24 cellular contexts compared by ENCODE assay signal in genomic region chr5:95044096-95044495, GRCh38.
"Had no signal": no experiment of that assay in that cellular context is flagged by ENCODE, and none has a peak within 500 bp of the region (broad histone marks: within the 10 kb centered on the region; RNA-seq: fewer than 3 reads in every experiment).

No MANE protein-coding gene starts in this region.

- H3K4me1 Mint-ChIP-seq: activated naive CD4-positive, alpha-beta T cell treated with anti-CD3 and anti-CD28 coated beads, Interleukin-2, amount 10 ng/mL, durations not matched to agents 7 days and 5 days; activated naive CD8-positive, alpha-beta T cell treated with anti-CD3 and anti-CD28 coated beads for 36 hours had no signal

- H3K27ac ChIP-seq: brain microvascular endothelial cell, cardiac muscle cell, coronary artery had no signal

- DNase-seq: activated CD4-positive, alpha-beta T cell treated with anti-CD3 and anti-CD28 coated beads for 4 hours; activated CD8-positive, alpha-beta memory T cell treated with anti-CD3 and anti-CD28 coated beads, Interleukin-2, amount 50 U/mL, for 4 hours; activated CD8-positive, alpha-beta T cell treated with anti-CD3 and anti-CD28 coated beads for 36 hours; activated gamma-delta T cell treated with Interleukin-2 at 50 U/mL for 16 hours; activated naive CD4-positive, alpha-beta T cell treated with anti-CD3 and anti-CD28 coated beads, Interleukin-2, amount 10 ng/mL, durations not matched to agents 7 days and 5 days; activated naive CD8-positive, alpha-beta T cell treated with anti-CD3 and anti-CD28 coated beads for 36 hours; activated T-cell treated with anti-CD3 and anti-CD28 coated beads, Interleukin-2, amount 50 U/mL, for 72 hours; brain microvascular endothelial cell; MM.1S; NCI-H1105 treated with DMSO at 0.1 percent for 48 hours; NCI-H1436 treated with DMSO at 0.1 percent for 48 hours; NCI-H187; NCI-H2081; NCI-H2171; NCI-H2227 treated with DMSO at 0.1 percent for 48 hours; NCI-H510A treated with DMSO at 0.1 percent for 48 hours; NCI-H69; PC-3; SHP77 had no signal

- ATAC-seq: activated CD4-positive, CD25-positive, alpha-beta regulatory T cell treated with anti-CD3 and anti-CD28 coated beads, Interleukin-2, amount 50 U/mL, for 24 hours; activated CD8-positive, alpha-beta T cell treated with anti-CD3 and anti-CD28 coated beads for 36 hours; activated T-cell treated with anti-CD3 and anti-CD28 coated beads, Interleukin-2, amount 50 U/mL, for 72 hours; PC-3 had no signal

- H3K36me3 Mint-ChIP-seq: activated naive CD4-positive, alpha-beta T cell treated with anti-CD3 and anti-CD28 coated beads, Interleukin-2, amount 10 ng/mL, durations not matched to agents 7 days and 5 days; activated naive CD8-positive, alpha-beta T cell treated with anti-CD3 and anti-CD28 coated beads for 36 hours had no signal

- H3K4me3 ChIP-seq: cardiac muscle cell, coronary artery had no signal

- H3K9me3 Mint-ChIP-seq: activated CD8-positive, alpha-beta T cell treated with anti-CD3 and anti-CD28 coated beads for 36 hours; activated naive CD4-positive, alpha-beta T cell treated with anti-CD3 and anti-CD28 coated beads, Interleukin-2, amount 10 ng/mL, durations not matched to agents 7 days and 5 days; activated naive CD8-positive, alpha-beta T cell treated with anti-CD3 and anti-CD28 coated beads for 36 hours; activated T-helper 2 cell treated with anti-CD3 and anti-CD28 coated beads, Interferon-gamma antibody, Interleukin-2, Interleukin-4, amounts not matched to agents 10 μg/mL and 5 μg/mL and 100 μg/mL, durations not matched to agents 14 hours and 24 hours and 36 hours; T-helper 1 cell treated with Interleukin-12 subunit alpha and Interleukin-12 subunit beta and Interleukin-4 antibody, amounts not matched to agents 30 μg/mL and 1 μg/mL, for 36 hours had no signal

- H3K27ac Mint-ChIP-seq: activated CD8-positive, alpha-beta T cell treated with anti-CD3 and anti-CD28 coated beads for 36 hours; activated naive CD4-positive, alpha-beta T cell treated with anti-CD3 and anti-CD28 coated beads, Interleukin-2, amount 10 ng/mL, durations not matched to agents 7 days and 5 days; activated naive CD8-positive, alpha-beta T cell treated with anti-CD3 and anti-CD28 coated beads for 36 hours; activated T-cell treated with anti-CD3 and anti-CD28 coated beads, Interleukin-2, amount 50 U/mL, for 72 hours; activated T-helper 2 cell treated with anti-CD3 and anti-CD28 coated beads, Interferon-gamma antibody, Interleukin-2, Interleukin-4, amounts not matched to agents 10 μg/mL and 5 μg/mL and 100 μg/mL, durations not matched to agents 14 hours and 24 hours and 36 hours; T-helper 1 cell treated with Interleukin-12 subunit alpha and Interleukin-12 subunit beta and Interleukin-4 antibody, amounts not matched to agents 30 μg/mL and 1 μg/mL, for 36 hours had no signal

- H3K4me3 Mint-ChIP-seq: activated CD8-positive, alpha-beta T cell treated with anti-CD3 and anti-CD28 coated beads for 36 hours; activated naive CD4-positive, alpha-beta T cell treated with anti-CD3 and anti-CD28 coated beads, Interleukin-2, amount 10 ng/mL, durations not matched to agents 7 days and 5 days; activated naive CD8-positive, alpha-beta T cell treated with anti-CD3 and anti-CD28 coated beads for 36 hours; activated T-cell treated with anti-CD3 and anti-CD28 coated beads, Interleukin-2, amount 50 U/mL, for 72 hours; T-helper 1 cell treated with Interleukin-12 subunit alpha and Interleukin-12 subunit beta and Interleukin-4 antibody, amounts not matched to agents 30 μg/mL and 1 μg/mL, for 36 hours had no signal

- H3K27me3 ChIP-seq: brain microvascular endothelial cell, cardiac muscle cell had no signal

- H3K27me3 Mint-ChIP-seq: activated CD8-positive, alpha-beta T cell treated with anti-CD3 and anti-CD28 coated beads for 36 hours; activated naive CD8-positive, alpha-beta T cell treated with anti-CD3 and anti-CD28 coated beads for 36 hours had no signal

- H3K36me3 ChIP-seq: brain microvascular endothelial cell, cardiac muscle cell had no signal
